9 cellular contexts compared by ENCODE assay signal in genomic region chr4:74311696-74312313, GRCh38. TPM values are rescaled to one million over a fixed set of nuclear protein-coding genes. Genes with fewer than 3 reads are reported as not detected.
DNase-seq lines count a peak whose midpoint lies in the region; ATAC-seq and TF ChIP-seq lines count a peak whose summit lies in the region.
"Had no signal": no experiment of that assay in that cellular context is flagged by ENCODE, and none has a peak within 500 bp of the region (broad histone marks: within the 10 kb centered on the region; RNA-seq: fewer than 3 reads in every experiment).

No MANE protein-coding gene starts in this region.

- H3K27me3 Mint-ChIP-seq in nephron progenitor cell (ENCODE audit: low read depth, poor library complexity), result peaks cover 4% of the 10 kb centered on the region

- no peaks in the 10 kb centered on the region for H3K27me3 ChIP-seq in Panc1 (ENCODE audit: control insufficient read depth, insufficient read depth, low read length)

- no peaks in the 10 kb centered on the region for H3K36me3 ChIP-seq in Panc1 (ENCODE audit: control insufficient read depth, insufficient read depth, low read length)

- in situ Hi-C loops in Caki2 (cut with HindIII; ENCODE audit: low pct_unique_long_range_greater_than_20kb, low sequenced_read_pairs), result loop anchor here (25.0 kb wide), 1 partner anchor 125 kb away; no protein-coding TSS in a partner anchor
- in situ Hi-C loops in Panc1 (cut with HindIII; ENCODE audit: low pct_unique_long_range_greater_than_20kb, low sequenced_read_pairs), result no loop called here

- no peak overlapping the region for H3K4me3 Mint-ChIP-seq in nephron progenitor cell

- H3K4me1 ChIP-seq in Panc1 (ENCODE audit: control insufficient read depth, insufficient read depth, low read length), result no peaks in the 10 kb centered on the region

- H3K27ac ChIP-seq in Panc1 (ENCODE audit: low read length) (no peak overlapping the region), epithelial cell of prostate (peak overlapping the region; percentile 88)

- no peaks in the 10 kb centered on the region for H3K9me3 Mint-ChIP-seq in nephron progenitor cell

- DNase-seq in Caki2 (ENCODE audit: low read depth), result peak; percentile 52
- peak; percentile 27 for DNase-seq in Panc1 (ENCODE audit: low read depth, low spot score)
- DNase-seq in epithelial cell of prostate (ENCODE audit: low read depth, low spot score), result no peak
- DNase-seq in nephron progenitor cell, result peak; percentile 12
- DNase-seq in T-helper 9 cell, result no peak
- DNase-seq in activated effector memory CD4-positive, alpha-beta T cell treated with Interleukin-2 at 50 U/mL for 16 hours, result no peak

- H3K27ac Mint-ChIP-seq in nephron progenitor cell, result no peak overlapping the region

- no peaks in the 10 kb centered on the region for H3K9me3 ChIP-seq in Panc1 (ENCODE audit: control insufficient read depth, insufficient read depth, low read depth, low read length)

- H3K4me1 Mint-ChIP-seq in nephron progenitor cell, result no peaks in the 10 kb centered on the region

- ATAC-seq in GM18508 (IDR thresholded peaks at IDR 0.05; ENCODE audit: insufficient read depth, unreplicated experiment), result peak; percentile 50
- ATAC-seq in HG03432 (IDR thresholded peaks at IDR 0.05; ENCODE audit: unreplicated experiment), result peak; percentile 77
- ATAC-seq in Panc1, result no peak

- no peak overlapping the region for H3K4me3 ChIP-seq in Panc1 (ENCODE audit: low read depth in 2 of 2, low read length in 2 of 2)

- no peaks in the 10 kb centered on the region for H3K36me3 Mint-ChIP-seq in nephron progenitor cell (ENCODE audit: low read depth)

- POLR2A ChIA-PET in Panc1 (lab: Charles Lee), result no interaction called here

- TF ChIP-seq CTCF in Panc1 (IDR thresholded peaks at IDR 0.05) (peak; percentile 58; the same call in 1 of the 2 replicates), nephron progenitor cell (IDR thresholded peaks at IDR 0.05) (peak; percentile 32)

- no TSS peak for BruUV-seq in Panc1 (replicated peaks; lab: Mats Ljungman, UMichigan)

- CTCF ChIA-PET in Panc1 (lab: Charles Lee), result no interaction called here

- intact Hi-C loops in Panc1 (cut with micrococcal nuclease; ENCODE audit: unreplicated experiment), result loop anchor here (2.0 kb wide), 2 partner anchors 83 to 119 kb away; no protein-coding TSS in a partner anchor

RNA-seq across cellular contexts. Expression of gene EPGN, which starts 3.5 kb away (rescaled TPM):
- total RNA-seq in Caki2 (2014; rRNA removed; shearing (Covaris generic); ENCODE audit: low replicate concordance), result 0.81 TPM in 1 of 2 replicates, not detected in the other
- not detected for total RNA-seq in Panc1 (2021; ENCODE audit: unreplicated experiment)
- not detected for polyA plus RNA-seq in Panc1 (2012; ENCODE audit: insufficient read length)
- total RNA-seq: activated CD8-positive, alpha-beta memory T cell treated with anti-CD3 and anti-CD28 coated beads for 36 hours had no signal

RNA-seq across cellular contexts. Expression of gene EREG, which starts 53.1 kb away (rescaled TPM):
- total RNA-seq in Caki2 (2014; rRNA removed; shearing (Covaris generic); ENCODE audit: low replicate concordance), result 25.8 and 33.8 TPM in 2 replicates
- 2.1 TPM for total RNA-seq in Panc1 (2021; ENCODE audit: unreplicated experiment)
- polyA plus RNA-seq in Panc1 (2012; ENCODE audit: insufficient read length), result 0.58 TPM
- total RNA-seq: activated CD8-positive, alpha-beta memory T cell treated with anti-CD3 and anti-CD28 coated beads for 36 hours had no signal

Comparison
In these comparisons a context has a peak if more than half of its experiments do, and no peak if none do; other contexts are left out.
1. DNase-seq: peak in Caki2 (single experiment), Panc1 (single experiment) and nephron progenitor cell (single experiment); none in epithelial cell of prostate (single experiment), T-helper 9 cell (single experiment) and activated effector memory CD4-positive, alpha-beta T cell treated with Interleukin-2 at 50 U/mL for 16 hours (single experiment).